In the genomic region with DNA sequence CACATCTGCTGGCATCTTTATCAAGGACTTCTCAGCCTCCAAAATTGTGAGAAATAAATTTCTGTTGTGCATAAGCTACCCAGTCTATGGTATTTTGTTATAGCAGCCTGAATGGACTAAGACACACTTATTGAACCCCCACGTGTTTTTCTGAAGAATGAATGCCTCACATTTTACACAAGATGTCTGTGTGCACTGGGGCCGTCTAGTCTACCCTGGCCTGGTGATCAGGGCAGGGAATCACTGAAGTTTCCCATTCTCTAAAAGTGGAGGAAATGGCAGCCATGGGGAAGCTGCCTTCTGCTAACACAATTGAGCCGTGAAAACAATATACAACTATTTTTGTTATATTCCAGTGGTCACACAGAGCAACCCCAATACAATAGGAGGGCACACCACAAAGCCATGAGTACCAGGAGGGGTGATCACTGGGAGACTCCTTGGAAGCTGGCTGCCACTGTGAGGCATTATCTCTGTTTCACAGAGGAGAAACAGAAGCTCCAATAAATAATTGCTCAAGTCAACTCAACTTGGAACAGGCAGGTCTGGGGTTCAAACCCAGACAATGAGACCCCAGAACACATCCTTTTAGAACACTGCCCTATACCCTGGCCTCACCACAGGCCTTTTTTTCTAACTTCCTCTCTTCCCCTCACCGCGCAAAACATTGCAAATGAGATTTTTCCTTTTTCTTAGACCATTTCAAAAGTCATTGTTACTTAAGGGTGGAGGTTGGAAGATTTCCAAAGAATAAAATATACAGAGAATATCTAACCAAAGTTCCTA, we compare ENCODE assay signal across 20 cellular contexts. TPM values are rescaled to one million over a fixed set of nuclear protein-coding genes. Genes with fewer than 3 reads are reported as not detected.
A peak's percentile ranks its signal among the peaks of the same experiment; 100 is the strongest.
DNase-seq lines count a peak whose midpoint lies in the region; ATAC-seq and TF ChIP-seq lines count a peak whose summit lies in the region.
"Had no signal": no experiment of that assay in that cellular context is flagged by ENCODE, and none has a peak within 500 bp of the region (broad histone marks: within the 10 kb centered on the region; RNA-seq: fewer than 3 reads in every experiment).

No MANE protein-coding gene starts in this region.

- peak overlapping the region; percentile 27 for H3K27ac ChIP-seq in HL-60 (replicated peaks)
- H3K27ac ChIP-seq in adrenal gland = peak overlapping the region in 3 of 5 donors; percentile 20 to 72 (median 24)
- H3K27ac ChIP-seq in left lung = peak overlapping the region; percentile 54 to 90
- peak overlapping the region in 7 of 8 donors; percentile 14 to 81 (median 72) for H3K27ac ChIP-seq in spleen
- H3K27ac ChIP-seq: colonic mucosa, epithelial cell of prostate, SJCRH30 had no signal

- H3K4me3 ChIP-seq in HL-60 (replicated peaks; ENCODE audit: insufficient read depth, low read length) = no peak overlapping the region
- no peak overlapping the region for H3K4me3 ChIP-seq in adrenal gland
- no peak overlapping the region for H3K4me3 ChIP-seq in left lung
- no peak overlapping the region for H3K4me3 ChIP-seq in spleen
- no peak overlapping the region for H3K4me3 ChIP-seq in H7 (ENCODE audit: insufficient read depth, low read depth, low read length)
- H3K4me3 ChIP-seq: colonic mucosa, SJCRH30 had no signal

- H3K9me3 ChIP-seq in adrenal gland (replicated peaks in 1 of 3) = no peaks in the 10 kb centered on the region
- H3K9me3 ChIP-seq in left lung = peaks cover 0 to 8% of the 10 kb centered on the region in 2 donors
- peaks cover 0 to 14% (median 10%) of the 10 kb centered on the region in 8 donors for H3K9me3 ChIP-seq in spleen
- H3K9me3 ChIP-seq: colonic mucosa, SJCRH30 had no signal

- H3K27me3 ChIP-seq in HL-60 (ENCODE audit: insufficient read depth, poor library complexity, severe bottlenecking) (no peaks in the 10 kb centered on the region), adrenal gland (no peaks in the 10 kb centered on the region), left lung (no peaks in the 10 kb centered on the region), spleen (replicated peaks in 1 of 7) (no peaks in the 10 kb centered on the region), H7 (ENCODE audit: control insufficient read depth, insufficient read depth, low read length) (no peaks in the 10 kb centered on the region)
- H3K27me3 ChIP-seq: colonic mucosa, SJCRH30 had no signal

- ATAC-seq in left lung (peak; percentile 28), GM21360 (IDR thresholded peaks at IDR 0.05; ENCODE audit: unreplicated experiment) (no peak)
- ATAC-seq: HCT116; natural killer cell treated with Interleukin-12 subunit alpha and Interleukin-12 subunit beta and Interleukin-15 and Interleukin-18, amount 100 ng/mL, for 72 hours had no signal

- TF ChIP-seq CTCF in HL-60 (IDR thresholded peaks at IDR 0.05; ENCODE audit: insufficient read depth, low read length) = no peak
- TF ChIP-seq CTCF in adrenal gland (IDR thresholded peaks at IDR 0.05) = no peak
- TF ChIP-seq CTCF in left lung (IDR thresholded peaks at IDR 0.05) = no peak
- TF ChIP-seq CTCF in spleen (IDR thresholded peaks at IDR 0.05 in 8 of 11, conservative IDR thresholded peaks at IDR 0.05 in 3 of 11) = no peak

- H3K4me1 ChIP-seq in adrenal gland (replicated peaks in 1 of 2) (no peaks in the 10 kb centered on the region), left lung (peaks cover 0 to 42% of the 10 kb centered on the region in 2 donors), spleen (peaks cover 0 to 31% (median 9%) of the 10 kb centered on the region in 6 donors)
- H3K4me1 ChIP-seq: colonic mucosa, SJCRH30 had no signal

- no peak for TF ChIP-seq POLR2A in adrenal gland (IDR thresholded peaks at IDR 0.05)
- TF ChIP-seq POLR2A in spleen (IDR thresholded peaks at IDR 0.05) = no peak

- DNase-seq in HL-60 (ENCODE audit: low read depth in 1 of 2, low spot score in 1 of 2) (peak in 1 of 2 experiments; percentile 54), adrenal gland (no peak), left lung (no peak), spleen (no peak), NCI-H2171 treated with DMSO at 0.1 percent for 48 hours (lab: John Stamatoyannopoulos, UW) (no peak), H7 (no peak)
- DNase-seq: activated CD4-positive, CD25-positive, alpha-beta regulatory T cell; activated naive CD8-positive, alpha-beta T cell treated with anti-CD3 and anti-CD28 coated beads for 36 hours; Calu3; colonic mucosa; mesendoderm; NCI-H1092 treated with DMSO at 0.1 percent for 48 hours; NCI-H526; OCI-M1; SJCRH30; stimulated activated naive CD4-positive, alpha-beta T cell had no signal

- WGBS in adrenal gland, 4 donors = 74 to 82% (median 77%) methylated on average over 5 of the region's 5 CpGs
- 49 to 66% (median 53%) methylated on average over 5 of the region's 5 CpGs for WGBS in spleen, 5 donors

- intact Hi-C loops in adrenal gland (cut with DNase I) (no loop called here), left lung (cut with DNase I) (no loop called here), spleen (cut with DNase I; ENCODE audit: low total_unique reads) (no loop called here)

- no peaks in the 10 kb centered on the region for H3K36me3 ChIP-seq in adrenal gland (replicated peaks in 1 of 2)
- no peaks in the 10 kb centered on the region for H3K36me3 ChIP-seq in left lung
- no peaks in the 10 kb centered on the region for H3K36me3 ChIP-seq in spleen
- H3K36me3 ChIP-seq in H7 (replicated peaks; ENCODE audit: control insufficient read depth, insufficient read depth, low read length) = no peaks in the 10 kb centered on the region
- H3K36me3 ChIP-seq: colonic mucosa, SJCRH30 had no signal

RNA-seq across cellular contexts. Expression of a gene that starts 18.3 kb away (rescaled TPM):
- total RNA-seq in adrenal gland = 100 to 1,000 TPM in 5 of 8 donors, 10 to 100 TPM in 3; 73.0 to 164 (median 110) TPM
- 10 to 100 TPM; 61.8 to 89.8 (median 81.0) TPM for polyA plus RNA-seq in adrenal gland
- 100 to 1,000 TPM; 201 to 227 TPM for total RNA-seq in left lung
- 100 to 1,000 TPM in 4 of 7 donors, 10 to 100 TPM in 3; 79.0 to 183 (median 103) TPM for total RNA-seq in spleen
- 10 to 100 TPM; 58.0 to 75.3 (median 62.9) TPM for polyA plus RNA-seq in spleen
- 98.7 and 134 TPM in 2 replicates for total RNA-seq in H7 (2014; rRNA removed; shearing (Covaris generic))

RNA-seq across cellular contexts. Expression of a gene that starts 57.5 kb away (rescaled TPM):
- total RNA-seq in adrenal gland = under 1 TPM in 4 of 8 donors, not detected in 4; 0.14 to 0.40 (median 0.21) TPM
- under 1 TPM; 0.13 to 0.24 (median 0.16) TPM for polyA plus RNA-seq in adrenal gland
- total RNA-seq in left lung = 1 to 10 TPM; 1.1 to 7.1 TPM
- total RNA-seq in spleen = 10 to 100 TPM in 4 of 7 donors, 1 to 10 TPM in 3; 4.6 to 27.3 (median 11.7) TPM
- 1 to 10 TPM in 1 of 3 donors, under 1 TPM in 2; 0.24 to 1.9 (median 0.72) TPM for polyA plus RNA-seq in spleen
- total RNA-seq in H7 (2014; rRNA removed; shearing (Covaris generic)) = 0.10 and 0.15 TPM in 2 replicates
